8 cellular contexts compared by ENCODE assay signal in genomic region chr4:133146574-133147198, GRCh38. TPM values are rescaled to one million over a fixed set of nuclear protein-coding genes. Genes with fewer than 3 reads are reported as not detected.
DNase-seq lines count a peak whose midpoint lies in the region; ATAC-seq and TF ChIP-seq lines count a peak whose summit lies in the region.

No MANE protein-coding gene starts in this region.

- ATAC-seq in HG03439 (IDR thresholded peaks at IDR 0.05; ENCODE audit: unreplicated experiment) = peak; percentile 80

- H2AFZ ChIP-seq in osteoblast (ENCODE audit: low read length) = peak overlapping the region; percentile 86

- no peaks in the 10 kb centered on the region for H3K9me3 ChIP-seq in osteoblast (ENCODE audit: low read depth, low read length)

- no peak for DNase-seq in AG04449 (ENCODE audit: low read depth, low spot score)
- DNase-seq in SK-N-DZ (ENCODE audit: low spot score) = peak; percentile 70
- peak; percentile 50 for DNase-seq in fibroblast of mammary gland (ENCODE audit: low read depth)
- DNase-seq in osteoblast (ENCODE audit: insufficient read length, low spot score, missing footprints) = peak; percentile 84
- no peak for DNase-seq in LoVo (ENCODE audit: low spot score)
- DNase-seq in T-helper 1 cell = no peak

- peak overlapping the region; percentile 50 for H3K4me3 ChIP-seq in AG04449 (ENCODE audit: low read depth, low read length)
- H3K4me3 ChIP-seq in fibroblast of mammary gland (ENCODE audit: control insufficient read depth, low read depth, low read length) = peak overlapping the region; percentile 5
- H3K4me3 ChIP-seq in osteoblast (ENCODE audit: insufficient read depth, low read length) = peak overlapping the region; percentile 77

- H3K27ac ChIP-seq in osteoblast (ENCODE audit: low read depth, low read length) = no peak overlapping the region

- H3K79me2 ChIP-seq in osteoblast (ENCODE audit: insufficient read depth, low read length) = peaks cover 2% of the 10 kb centered on the region

- CTCF ChIA-PET in AG04449 (lab: Yijun Ruan, JAX) = interaction anchor here (0.8 to 2.0 kb wide), 11 partner anchors 8 to 84 kb away, joined by 3 to 19 read pairs (median 3); no protein-coding TSS in a partner anchor

- H3K36me3 ChIP-seq in osteoblast (ENCODE audit: insufficient read depth, low read length) = no peaks in the 10 kb centered on the region

- H3K4me2 ChIP-seq in osteoblast (ENCODE audit: insufficient read depth, low read length) = peak overlapping the region; percentile 99

- no peaks in the 10 kb centered on the region for H4K20me1 ChIP-seq in osteoblast (ENCODE audit: insufficient read depth, low read length)

- peaks cover 22% of the 10 kb centered on the region for H3K27me3 ChIP-seq in osteoblast (ENCODE audit: insufficient read depth, low read length)

- H3K4me1 ChIP-seq in osteoblast (ENCODE audit: insufficient read depth, low read length) = peaks cover 27% of the 10 kb centered on the region

- POLR2A ChIA-PET in AG04449 (lab: Yijun Ruan, JAX) = no interaction called here

- TF ChIP-seq CTCF in AG04449 (IDR thresholded peaks at IDR 0.05; ENCODE audit: insufficient read depth, low read length, missing control alignments) = peak; percentile 78
- peak; percentile 83 for TF ChIP-seq CTCF in GM12872 (IDR thresholded peaks at IDR 0.05; ENCODE audit: insufficient read depth, low read depth, low read length)
- peak; percentile 93 for TF ChIP-seq CTCF in fibroblast of mammary gland (conservative IDR thresholded peaks at IDR 0.05; ENCODE audit: control insufficient read depth, insufficient read depth, low read depth, low read length)
- TF ChIP-seq CTCF in osteoblast (IDR thresholded peaks at IDR 0.05; ENCODE audit: extremely low read depth, low read depth, low read length) = peak; percentile 99

RNA-seq across cellular contexts. Expression of gene PCDH10, which starts 2.4 kb away (rescaled TPM):
- polyA plus RNA-seq in SK-N-DZ (2014; cell fraction: cytosol; rRNA removed) = 0.10 and 0.19 TPM in 2 replicates
- polyA plus RNA-seq in SK-N-DZ (2014; cell fraction: nucleus; rRNA removed) = 0.21 and 0.57 TPM in 2 replicates
- total RNA-seq in osteoblast = 3.8 and 5.1 TPM in 2 replicates

Comparison
In these comparisons a context has a peak if more than half of its experiments do, and no peak if none do; other contexts are left out.
1. DNase-seq: peak in SK-N-DZ (single experiment), fibroblast of mammary gland (single experiment) and osteoblast (single experiment); none in AG04449 (single experiment), LoVo (single experiment) and T-helper 1 cell (0 of 5).
2. H3K4me3 ChIP-seq: peak in every context shown above with its lines; median percentile 77 in osteoblast; 50 in AG04449; 5 in fibroblast of mammary gland.
3. Peak in every context shown above with its lines, with median percentiles within 50 percentile points of each other: CTCF ChIP-seq.